ENCODE assay signal across 8 cellular contexts in genomic region chr4:134201216-134202098, GRCh38. TPM values are rescaled to one million over a fixed set of nuclear protein-coding genes. Genes with fewer than 3 reads are reported as not detected.
A peak's percentile ranks its signal among the peaks of the same experiment; 100 is the strongest.
DNase-seq lines count a peak whose midpoint lies in the region; ATAC-seq and TF ChIP-seq lines count a peak whose summit lies in the region.

Gene PABPC4L (minus strand): TSS chr4:134201789. CDS start chr4:134201019, 770 bp downstream.

- H3K27ac ChIP-seq in KOPT-K1 (ENCODE audit: low read depth, low read length, poor library complexity, severe bottlenecking) (peak within 1 kb of the TSS; percentile 80), brain microvascular endothelial cell (peak within 1 kb of the TSS; percentile 6), thyroid gland (peak within 1 kb of the TSS; percentile 62 to 89 (median 67))

- no peak for ATAC-seq in HG03196 (IDR thresholded peaks at IDR 0.05; ENCODE audit: unreplicated experiment)
- ATAC-seq in stimulated activated naive CD8-positive, alpha-beta T cell treated with anti-CD3 and anti-CD28 coated beads, Interleukin-15, amount 100 ng/mL, for 72 hours, result no peak

- H3K9me3 ChIP-seq in KOPT-K1 (ENCODE audit: insufficient read depth, low read length, poor library complexity, severe bottlenecking) (no peaks in the 10 kb centered on the region), thyroid gland (no peaks in the 10 kb centered on the region)

- H3K36me3 ChIP-seq in KOPT-K1 (ENCODE audit: insufficient read depth, low read length) (no peaks in the 10 kb centered on the region), brain microvascular endothelial cell (replicated peaks) (no peaks in the 10 kb centered on the region), thyroid gland (no peaks in the 10 kb centered on the region)

- H3K9me3 Mint-ChIP-seq in stimulated activated naive CD8-positive, alpha-beta T cell treated with anti-CD3 and anti-CD28 coated beads, Interleukin-15, amount 100 ng/mL, for 72 hours, result peaks cover 8 to 14% of the 10 kb centered on the region in 2 donors

- H3K27me3 Mint-ChIP-seq in stimulated activated naive CD8-positive, alpha-beta T cell treated with anti-CD3 and anti-CD28 coated beads, Interleukin-15, amount 100 ng/mL, for 72 hours, result peaks cover 8% of the 10 kb centered on the region

- intact Hi-C loops in thyroid gland (cut with DNase I), result no loop called here

- peak in 1 of 2 donors; percentile 8 for TF ChIP-seq POLR2A in thyroid gland (IDR thresholded peaks at IDR 0.05)

- H3K4me3 Mint-ChIP-seq in stimulated activated naive CD8-positive, alpha-beta T cell treated with anti-CD3 and anti-CD28 coated beads, Interleukin-15, amount 100 ng/mL, for 72 hours, result no peak within 1 kb of the TSS

- DNase-seq in brain microvascular endothelial cell (peak; percentile 48), islet precursor cell (peak; percentile 84), thyroid gland (peak; percentile 57 to 67), NCI-H1694 (lab: John Stamatoyannopoulos, UW) (no peak)
- no peak for DNase-seq in activated CD4-positive, alpha-beta T cell treated with anti-CD3 and anti-CD28 coated beads for 1 hour
- no peak for DNase-seq in stimulated activated naive CD8-positive, alpha-beta T cell treated with anti-CD3 and anti-CD28 coated beads, Interleukin-15, amount 100 ng/mL, for 72 hours

- 5% methylated on average over 38 of the region's 65 CpGs for WGBS in thyroid gland, 2 donors

- TF ChIP-seq CTCF in brain microvascular endothelial cell (IDR thresholded peaks at IDR 0.05; ENCODE audit: low read depth, low read length, missing control alignments) (no peak), thyroid gland (IDR thresholded peaks at IDR 0.05) (no peak)

- H3K4me3 ChIP-seq in brain microvascular endothelial cell (ENCODE audit: low read depth, low read length) (peak within 1 kb of the TSS; percentile 54), thyroid gland (replicated peaks in 1 of 3) (peak within 1 kb of the TSS in 2 of 3 donors; percentile 57 to 83)

- in situ Hi-C loops in brain microvascular endothelial cell (cut with HindIII; ENCODE audit: low pct_ligation_motif_present, low sequenced_read_pairs), result no loop called here

- no peaks in the 10 kb centered on the region for H3K4me1 Mint-ChIP-seq in stimulated activated naive CD8-positive, alpha-beta T cell treated with anti-CD3 and anti-CD28 coated beads, Interleukin-15, amount 100 ng/mL, for 72 hours

- H3K27ac Mint-ChIP-seq in stimulated activated naive CD8-positive, alpha-beta T cell treated with anti-CD3 and anti-CD28 coated beads, Interleukin-15, amount 100 ng/mL, for 72 hours, result no peak within 1 kb of the TSS

- H3K27me3 ChIP-seq in brain microvascular endothelial cell (replicated peaks) (no peaks in the 10 kb centered on the region), thyroid gland (no peaks in the 10 kb centered on the region)

- no peaks in the 10 kb centered on the region for H3K4me1 ChIP-seq in thyroid gland

RNA-seq across cellular contexts. Expression of gene PABPC4L, which starts in this region (rescaled TPM):
- total RNA-seq in thyroid gland, result 1 to 10 TPM; 2.5 to 5.1 (median 3.1) TPM

Comparison
In these comparisons a context has a peak if more than half of its experiments do, and no peak if none do; other contexts are left out.
1. H3K27ac ChIP-seq: peak in every context shown above with its lines; median percentile 80 in KOPT-K1; 67 in thyroid gland; 6 in brain microvascular endothelial cell.
2. DNase-seq: peak in brain microvascular endothelial cell (single experiment), islet precursor cell (single experiment) and thyroid gland (2 of 2); none in NCI-H1694 (single experiment), activated CD4-positive, alpha-beta T cell treated with anti-CD3 and anti-CD28 coated beads for 1 hour (single experiment) and stimulated activated naive CD8-positive, alpha-beta T cell treated with anti-CD3 and anti-CD28 coated beads, Interleukin-15, amount 100 ng/mL, for 72 hours (0 of 2).